In genomic region chr15:84645496-84645895, GRCh38 we compare ENCODE assay signal across 17 cellular contexts. TPM values are rescaled to one million over a fixed set of nuclear protein-coding genes. Genes with fewer than 3 reads are reported as not detected.
DNase-seq lines count a peak whose midpoint lies in the region; ATAC-seq and TF ChIP-seq lines count a peak whose summit lies in the region.
"Had no signal": no experiment of that assay in that cellular context is flagged by ENCODE, and none has a peak within 500 bp of the region (broad histone marks: within the 10 kb centered on the region; RNA-seq: fewer than 3 reads in every experiment).

No MANE protein-coding gene starts in this region.

- no peak overlapping the region for H2BK120ac ChIP-seq in neuronal stem cell (ENCODE audit: low read depth, low read length)

- peak overlapping the region in 1 of 2 donors; percentile 44 for H3K4me3 ChIP-seq in neuronal stem cell (ENCODE audit: low read length in 2 of 2)
- H3K4me3 ChIP-seq in SK-N-SH (ENCODE audit: low read depth in 2 of 2, low read length in 1 of 2) = no peak overlapping the region
- H3K4me3 ChIP-seq: GM23248 had no signal

- POLR2A ChIA-PET in activated CD4-positive, alpha-beta memory T cell treated with anti-CD3 and anti-CD28 coated beads for 36 hours (lab: Charles Lee) = interaction anchor here (1.3 kb wide), 1 partner anchor 13 kb away, joined by 3 read pairs; the partner anchor contains the start of gene NMB
- POLR2A ChIA-PET in activated CD4-positive, alpha-beta memory T cell treated with anti-CD3 and anti-CD28 coated beads, Interleukin-2, amount 10 ng/mL, durations not matched to agents 7 days and 5 days (lab: Charles Lee) = interaction anchor here (1.2 to 1.4 kb wide), 2 partner anchors 14 to 47 kb away, joined by 3 to 4 read pairs; no protein-coding TSS in a partner anchor
- POLR2A ChIA-PET in SK-N-SH (lab: Yijun Ruan, JAX) = no interaction called here

- no peak overlapping the region for H3K23ac ChIP-seq in neuronal stem cell (ENCODE audit: low read depth, low read length, poor library complexity)

- H3K9me3 Mint-ChIP-seq in activated CD4-positive, alpha-beta memory T cell treated with anti-CD3 and anti-CD28 coated beads for 36 hours = no peaks in the 10 kb centered on the region
- H3K9me3 Mint-ChIP-seq in activated CD4-positive, alpha-beta memory T cell treated with anti-CD3 and anti-CD28 coated beads, Interleukin-2, amount 10 ng/mL, durations not matched to agents 7 days and 5 days = no peaks in the 10 kb centered on the region
- H3K9me3 Mint-ChIP-seq in natural killer cell treated with Interleukin-12 subunit alpha and Interleukin-12 subunit beta and Interleukin-15 and Interleukin-18, amount 100 ng/mL, for 72 hours = no peaks in the 10 kb centered on the region
- H3K9me3 Mint-ChIP-seq in natural killer cell = no peaks in the 10 kb centered on the region
- H3K9me3 Mint-ChIP-seq: CD8-positive, alpha-beta T cell had no signal

- H3K14ac ChIP-seq in neuronal stem cell (ENCODE audit: low read length) = no peak overlapping the region

- H2BK12ac ChIP-seq in neuronal stem cell (ENCODE audit: low read length) = no peak overlapping the region

- H3K4me1 Mint-ChIP-seq in activated CD4-positive, alpha-beta memory T cell treated with anti-CD3 and anti-CD28 coated beads for 36 hours (ENCODE audit: low read depth) = peaks cover 14% of the 10 kb centered on the region
- peaks cover 15% of the 10 kb centered on the region for H3K4me1 Mint-ChIP-seq in activated CD4-positive, alpha-beta memory T cell treated with anti-CD3 and anti-CD28 coated beads, Interleukin-2, amount 10 ng/mL, durations not matched to agents 7 days and 5 days
- H3K4me1 Mint-ChIP-seq in natural killer cell treated with Interleukin-12 subunit alpha and Interleukin-12 subunit beta and Interleukin-15 and Interleukin-18, amount 100 ng/mL, for 72 hours (ENCODE audit: low read depth in 2 of 2) = peaks cover 14% of the 10 kb centered on the region in 2 donors
- peaks cover 0 to 15% of the 10 kb centered on the region in 2 donors for H3K4me1 Mint-ChIP-seq in natural killer cell

- H4K20me1 ChIP-seq in SK-N-SH (ENCODE audit: insufficient read depth) = no peaks in the 10 kb centered on the region

- H2BK15ac ChIP-seq in neuronal stem cell (ENCODE audit: low read length) = no peak overlapping the region

- TF ChIP-seq CTCF in natural killer cell (IDR thresholded peaks at IDR 0.05) (no peak), SK-N-SH (IDR thresholded peaks at IDR 0.05) (no peak)

- ATAC-seq in natural killer cell treated with Interleukin-12 subunit alpha and Interleukin-12 subunit beta and Interleukin-15 and Interleukin-18, amount 100 ng/mL, for 72 hours = no peak
- ATAC-seq in natural killer cell = no peak
- ATAC-seq: CD8-positive, alpha-beta T cell had no signal

- H3K9me2 ChIP-seq in SK-N-SH = no peaks in the 10 kb centered on the region

- CTCF ChIA-PET in activated CD4-positive, alpha-beta memory T cell treated with anti-CD3 and anti-CD28 coated beads for 36 hours (lab: Charles Lee) = no interaction called here
- CTCF ChIA-PET in activated CD4-positive, alpha-beta memory T cell treated with anti-CD3 and anti-CD28 coated beads, Interleukin-2, amount 10 ng/mL, durations not matched to agents 7 days and 5 days (lab: Charles Lee) = interaction anchor here (0.7 kb wide), 2 partner anchors 40 to 272 kb away, joined by 3 to 6 read pairs; no protein-coding TSS in a partner anchor
- CTCF ChIA-PET in SK-N-SH (lab: Yijun Ruan, JAX) = interaction anchor here (0.6 to 1.0 kb wide), 4 partner anchors 9 to 365 kb away, joined by 3 to 5 read pairs (median 4); partner anchors contain the start of gene WDR73

- peaks cover 44% of the 10 kb centered on the region for H3K36me3 Mint-ChIP-seq in activated CD4-positive, alpha-beta memory T cell treated with anti-CD3 and anti-CD28 coated beads for 36 hours
- H3K36me3 Mint-ChIP-seq in activated CD4-positive, alpha-beta memory T cell treated with anti-CD3 and anti-CD28 coated beads, Interleukin-2, amount 10 ng/mL, durations not matched to agents 7 days and 5 days (ENCODE audit: low read depth) = peaks cover 59% of the 10 kb centered on the region
- H3K36me3 Mint-ChIP-seq in natural killer cell treated with Interleukin-12 subunit alpha and Interleukin-12 subunit beta and Interleukin-15 and Interleukin-18, amount 100 ng/mL, for 72 hours = peaks cover 17% of the 10 kb centered on the region
- peaks cover 5% of the 10 kb centered on the region for H3K36me3 Mint-ChIP-seq in natural killer cell

- H3K18ac ChIP-seq in neuronal stem cell (ENCODE audit: low read length) = no peak overlapping the region

- no CpG with 5 or more reads among the region's 10 CpGs for WGBS in neuronal stem cell (ENCODE audit: extremely low coverage in 2 of 2, insufficient read length in 2 of 2, insufficient replicate concordance in 1 of 2), 2 donors
- WGBS in SK-N-SH (ENCODE audit: low lambda C conversion rate) = 100% methylated on average over 5 of the region's 10 CpGs

- H3K4me3 Mint-ChIP-seq in activated CD4-positive, alpha-beta memory T cell treated with anti-CD3 and anti-CD28 coated beads for 36 hours = no peak overlapping the region
- no peak overlapping the region for H3K4me3 Mint-ChIP-seq in activated CD4-positive, alpha-beta memory T cell treated with anti-CD3 and anti-CD28 coated beads, Interleukin-2, amount 10 ng/mL, durations not matched to agents 7 days and 5 days
- H3K4me3 Mint-ChIP-seq in natural killer cell treated with Interleukin-12 subunit alpha and Interleukin-12 subunit beta and Interleukin-15 and Interleukin-18, amount 100 ng/mL, for 72 hours = no peak overlapping the region
- no peak overlapping the region for H3K4me3 Mint-ChIP-seq in natural killer cell
- H3K4me3 Mint-ChIP-seq: CD8-positive, alpha-beta T cell had no signal

- no peak overlapping the region for H3K4ac ChIP-seq in neuronal stem cell (ENCODE audit: low read length)

- H2AFZ ChIP-seq in neuronal stem cell (ENCODE audit: low read length) = no peak overlapping the region
- no peak overlapping the region for H2AFZ ChIP-seq in SK-N-SH (ENCODE audit: low read depth)
- H2AFZ ChIP-seq: GM23248 had no signal

- H3K79me2 ChIP-seq in SK-N-SH (ENCODE audit: insufficient read depth) = peaks cover 12% of the 10 kb centered on the region

- no peaks in the 10 kb centered on the region for H3K27me3 ChIP-seq in neuronal stem cell (ENCODE audit: control insufficient read depth in 3 of 3, insufficient read depth in 3 of 3, low read depth in 1 of 3, low read length in 3 of 3)
- H3K27me3 ChIP-seq in SK-N-SH (ENCODE audit: insufficient read depth) = no peaks in the 10 kb centered on the region

- no peak overlapping the region for H3K27ac ChIP-seq in neuronal stem cell (replicated peaks; ENCODE audit: low read length)
- H3K27ac ChIP-seq in SK-N-SH (ENCODE audit: low read depth in 2 of 2, low read length in 1 of 2) = no peak overlapping the region
- H3K27ac ChIP-seq: 22Rv1, GM23248 had no signal

- no peaks in the 10 kb centered on the region for H3K27me3 Mint-ChIP-seq in activated CD4-positive, alpha-beta memory T cell treated with anti-CD3 and anti-CD28 coated beads for 36 hours
- H3K27me3 Mint-ChIP-seq in activated CD4-positive, alpha-beta memory T cell treated with anti-CD3 and anti-CD28 coated beads, Interleukin-2, amount 10 ng/mL, durations not matched to agents 7 days and 5 days = no peaks in the 10 kb centered on the region
- H3K27me3 Mint-ChIP-seq in natural killer cell treated with Interleukin-12 subunit alpha and Interleukin-12 subunit beta and Interleukin-15 and Interleukin-18, amount 100 ng/mL, for 72 hours = no peaks in the 10 kb centered on the region
- H3K27me3 Mint-ChIP-seq in natural killer cell (ENCODE audit: low read depth in 2 of 2) = no peaks in the 10 kb centered on the region

- H3K27ac Mint-ChIP-seq in activated CD4-positive, alpha-beta memory T cell treated with anti-CD3 and anti-CD28 coated beads for 36 hours = peak overlapping the region; percentile 33
- no peak overlapping the region for H3K27ac Mint-ChIP-seq in activated CD4-positive, alpha-beta memory T cell treated with anti-CD3 and anti-CD28 coated beads, Interleukin-2, amount 10 ng/mL, durations not matched to agents 7 days and 5 days
- H3K27ac Mint-ChIP-seq in natural killer cell treated with Interleukin-12 subunit alpha and Interleukin-12 subunit beta and Interleukin-15 and Interleukin-18, amount 100 ng/mL, for 72 hours = peak overlapping the region in 1 of 2 donors; percentile 77
- H3K27ac Mint-ChIP-seq in natural killer cell = peak overlapping the region in 1 of 2 donors; percentile 48
- H3K27ac Mint-ChIP-seq: CD8-positive, alpha-beta T cell had no signal

- H3K79me1 ChIP-seq in neuronal stem cell (ENCODE audit: low read depth, low read length) = no peaks in the 10 kb centered on the region

- no peak overlapping the region for H2AK5ac ChIP-seq in neuronal stem cell (ENCODE audit: low read depth, low read length)

- H3K4me1 ChIP-seq in neuronal stem cell (ENCODE audit: control insufficient read depth in 2 of 2, insufficient read depth in 1 of 2, low read depth in 1 of 2, low read length in 2 of 2) (no peaks in the 10 kb centered on the region), SK-N-SH (ENCODE audit: control insufficient read depth in 1 of 2, insufficient read depth in 2 of 2, low read depth in 1 of 2, low read length in 1 of 2) (no peaks in the 10 kb centered on the region; a peak in 1 of 4 replicates)

- no peak overlapping the region for H4K8ac ChIP-seq in neuronal stem cell (ENCODE audit: low read depth, low read length)

- peak overlapping the region; percentile 24 for H2BK5ac ChIP-seq in neuronal stem cell (ENCODE audit: low read length)

- intact Hi-C loops in activated CD4-positive, alpha-beta memory T cell treated with anti-CD3 and anti-CD28 coated beads for 36 hours (cut with micrococcal nuclease) = no loop called here
- intact Hi-C loops in natural killer cell (cut with micrococcal nuclease) = no loop called here

- H3K9me3 ChIP-seq in neuronal stem cell (replicated peaks in 1 of 2; ENCODE audit: control insufficient read depth in 2 of 2, insufficient read depth in 1 of 2, low read depth in 1 of 2, low read length in 2 of 2) = no peaks in the 10 kb centered on the region
- H3K9me3 ChIP-seq in SK-N-SH = no peaks in the 10 kb centered on the region

- H3K4me2 ChIP-seq in neuronal stem cell (ENCODE audit: insufficient read depth, low read length, poor library complexity, severe bottlenecking) = no peak overlapping the region
- no peak overlapping the region for H3K4me2 ChIP-seq in SK-N-SH

- H3K36me3 ChIP-seq in neuronal stem cell (replicated peaks in 1 of 2; ENCODE audit: control insufficient read depth in 2 of 2, insufficient read depth in 2 of 2, low read length in 2 of 2) = peaks cover 56 to 92% of the 10 kb centered on the region in 2 donors
- peaks cover 54 to 64% of the 10 kb centered on the region in 2 experiments for H3K36me3 ChIP-seq in SK-N-SH (replicated peaks in 1 of 2; ENCODE audit: control insufficient read depth in 1 of 2, insufficient read depth in 2 of 2, low read length in 1 of 2)

- no peak for TF ChIP-seq EP300 in SK-N-SH (IDR thresholded peaks at IDR 0.05; ENCODE audit: borderline replicate concordance in 1 of 2, low read depth in 1 of 2, low read length in 1 of 2)

- H4K91ac ChIP-seq in neuronal stem cell (ENCODE audit: low read depth, low read length, poor library complexity) = no peak overlapping the region

- DNase-seq in activated CD4-positive, alpha-beta memory T cell treated with anti-CD3 and anti-CD28 coated beads for 36 hours = no peak
- no peak for DNase-seq in activated CD4-positive, alpha-beta memory T cell treated with anti-CD3 and anti-CD28 coated beads, Interleukin-2, amount 10 ng/mL, durations not matched to agents 7 days and 5 days
- peak; percentile 53 for DNase-seq in natural killer cell treated with Interleukin-12 subunit alpha and Interleukin-12 subunit beta and Interleukin-15 and Interleukin-18, amount 100 ng/mL, for 72 hours (ENCODE audit: low spot score)
- no peak for DNase-seq in natural killer cell
- no peak for DNase-seq in neuronal stem cell (ENCODE audit: low spot score)
- no peak for DNase-seq in pons (ENCODE audit: low spot score)
- DNase-seq in SK-N-SH = no peak
- DNase-seq in stimulated activated CD4-positive, alpha-beta T cell treated with anti-CD3 and anti-CD28 coated beads, Interleukin-12 subunit alpha, Interleukin-12 subunit beta, amount 100 ng/mL, for 4 hours = no peak
- DNase-seq: CD8-positive, alpha-beta T cell; DMS79; GM23248; HCEC 1CT; NCI-H187; NCI-H345; NCI-H526; SIG-M5 had no signal

- no peak for TF ChIP-seq RAD21 in SK-N-SH (IDR thresholded peaks at IDR 0.05; ENCODE audit: low read length)

- H3F3A ChIP-seq in SK-N-SH (replicated peaks; ENCODE audit: insufficient read depth) = peaks cover 3% of the 10 kb centered on the region

- no peak overlapping the region for H3K9ac ChIP-seq in neuronal stem cell (ENCODE audit: low read depth, low read length, poor library complexity)
- no peak overlapping the region for H3K9ac ChIP-seq in SK-N-SH
- H3K9ac ChIP-seq: GM23248 had no signal

RNA-seq across cellular contexts. Expression of gene WDR73, which starts 8.6 kb away (rescaled TPM):
- total RNA-seq in activated CD4-positive, alpha-beta memory T cell treated with anti-CD3 and anti-CD28 coated beads for 36 hours = 10 to 100 TPM; 13.7 to 14.9 TPM
- total RNA-seq in activated CD4-positive, alpha-beta memory T cell treated with anti-CD3 and anti-CD28 coated beads, Interleukin-2, amount 10 ng/mL, durations not matched to agents 7 days and 5 days = 10 to 100 TPM; 17.6 to 17.9 TPM
- total RNA-seq in natural killer cell treated with Interleukin-12 subunit alpha and Interleukin-12 subunit beta and Interleukin-15 and Interleukin-18, amount 100 ng/mL, for 72 hours = 10 to 100 TPM; 19.7 to 41.2 TPM
- total RNA-seq in natural killer cell = 10 to 100 TPM; 19.2 to 26.7 (median 19.7) TPM
- 17.7 TPM for polyA plus RNA-seq in neuronal stem cell (2013, experiment 1 of 2)
- polyA plus RNA-seq in neuronal stem cell (2013, experiment 2 of 2) = 19.6 TPM
- 32.9 and 49.6 TPM in 2 replicates for polyA plus RNA-seq in SK-N-SH (2012; rRNA removed)
- 13.6 and 16.8 TPM in 2 replicates for polyA plus RNA-seq in SK-N-SH (2012; cell fraction: cytosol; rRNA removed)
- polyA plus RNA-seq in SK-N-SH (2012; cell fraction: nucleus; rRNA removed) = 178 and 185 TPM in 2 replicates

RNA-seq across cellular contexts. Expression of gene NMB, which starts 12.5 kb away (rescaled TPM):
- total RNA-seq in activated CD4-positive, alpha-beta memory T cell treated with anti-CD3 and anti-CD28 coated beads for 36 hours = 1 to 10 TPM; 6.2 to 7.8 TPM
- total RNA-seq in activated CD4-positive, alpha-beta memory T cell treated with anti-CD3 and anti-CD28 coated beads, Interleukin-2, amount 10 ng/mL, durations not matched to agents 7 days and 5 days = 1 to 10 TPM; 4.0 to 4.1 TPM
- 1 to 10 TPM; 3.8 to 7.1 TPM for total RNA-seq in natural killer cell treated with Interleukin-12 subunit alpha and Interleukin-12 subunit beta and Interleukin-15 and Interleukin-18, amount 100 ng/mL, for 72 hours
- 1 to 10 TPM; 3.8 to 6.4 (median 5.1) TPM for total RNA-seq in natural killer cell
- 7.4 TPM for polyA plus RNA-seq in neuronal stem cell (2013, experiment 1 of 2)
- polyA plus RNA-seq in neuronal stem cell (2013, experiment 2 of 2) = 6.4 TPM
- polyA plus RNA-seq in SK-N-SH (2012; rRNA removed) = 5.3 and 6.5 TPM in 2 replicates
- polyA plus RNA-seq in SK-N-SH (2012; cell fraction: cytosol; rRNA removed) = 4.3 and 5.8 TPM in 2 replicates
- polyA plus RNA-seq in SK-N-SH (2012; cell fraction: nucleus; rRNA removed) = 4.1 and 4.6 TPM in 2 replicates

RNA-seq across cellular contexts. Expression of gene ZSCAN2, which starts 44.7 kb away (rescaled TPM):
- total RNA-seq in activated CD4-positive, alpha-beta memory T cell treated with anti-CD3 and anti-CD28 coated beads for 36 hours = 1 to 10 TPM; 7.5 to 9.5 TPM
- total RNA-seq in activated CD4-positive, alpha-beta memory T cell treated with anti-CD3 and anti-CD28 coated beads, Interleukin-2, amount 10 ng/mL, durations not matched to agents 7 days and 5 days = 10 to 100 TPM; 10.8 to 10.9 TPM
- total RNA-seq in natural killer cell treated with Interleukin-12 subunit alpha and Interleukin-12 subunit beta and Interleukin-15 and Interleukin-18, amount 100 ng/mL, for 72 hours = 1 to 10 TPM; 5.5 to 9.2 TPM
- total RNA-seq in natural killer cell = 1 to 10 TPM; 5.0 to 8.3 (median 5.5) TPM
- polyA plus RNA-seq in neuronal stem cell (2013, experiment 1 of 2) = 7.7 TPM
- 8.2 TPM for polyA plus RNA-seq in neuronal stem cell (2013, experiment 2 of 2)
- polyA plus RNA-seq in SK-N-SH (2012; rRNA removed) = 17.8 and 22.0 TPM in 2 replicates
- polyA plus RNA-seq in SK-N-SH (2012; cell fraction: cytosol; rRNA removed) = 15.7 and 18.0 TPM in 2 replicates
- polyA plus RNA-seq in SK-N-SH (2012; cell fraction: nucleus; rRNA removed) = 19.0 and 25.0 TPM in 2 replicates
